In genomic region chr1:218496561-218496960, GRCh38 we compare ENCODE assay signal across 11 cellular contexts.
DNase-seq lines count a peak whose midpoint lies in the region; ATAC-seq and TF ChIP-seq lines count a peak whose summit lies in the region.
"Had no signal": no experiment of that assay in that cellular context is flagged by ENCODE, and none has a peak within 500 bp of the region (broad histone marks: within the 10 kb centered on the region; RNA-seq: fewer than 3 reads in every experiment).

No MANE protein-coding gene starts in this region.

- H3K9me3 ChIP-seq in RWPE2 (ENCODE audit: severe bottlenecking) (no peaks in the 10 kb centered on the region), gastrocnemius medialis (no peaks in the 10 kb centered on the region)
- H3K9me3 ChIP-seq: uterus had no signal

- ATAC-seq in RWPE2 (ENCODE audit: low read depth) (peak; percentile 95), gastrocnemius medialis (peak; percentile 75 to 87), GM19397 (IDR thresholded peaks at IDR 0.05; ENCODE audit: unreplicated experiment) (no peak), HG03159 (IDR thresholded peaks at IDR 0.05; ENCODE audit: unreplicated experiment) (no peak)
- ATAC-seq: natural killer cell had no signal

- no peak for TF ChIP-seq CTCF in RWPE2 (IDR thresholded peaks at IDR 0.05; ENCODE audit: poor library complexity, severe bottlenecking)
- TF ChIP-seq CTCF in gastrocnemius medialis (IDR thresholded peaks at IDR 0.05 in 4 of 5, conservative IDR thresholded peaks at IDR 0.05 in 1 of 5): no peak

- intact Hi-C loops in gastrocnemius medialis (cut with DNase I; ENCODE audit: low total_unique reads): no loop called here

- H3K4me1 ChIP-seq in RWPE2 (ENCODE audit: insufficient read depth, poor library complexity, severe bottlenecking) (peaks cover 32% of the 10 kb centered on the region), gastrocnemius medialis (peaks cover 14 to 34% of the 10 kb centered on the region in 2 donors)
- H3K4me1 ChIP-seq: uterus had no signal

- H3K36me3 ChIP-seq in RWPE2 (ENCODE audit: low read depth) (no peaks in the 10 kb centered on the region), gastrocnemius medialis (no peaks in the 10 kb centered on the region)
- H3K36me3 ChIP-seq: uterus had no signal

- peak; percentile 100 for DNase-seq in GM04503 (ENCODE audit: low read depth)
- DNase-seq in RWPE2 (ENCODE audit: low spot score): peak; percentile 63
- peak; percentile 99 for DNase-seq in fibroblast of peridontal ligament (ENCODE audit: extremely low read depth)
- DNase-seq in gastrocnemius medialis: peak in 1 of 2 donors; percentile 29
- no peak for DNase-seq in NCI-H1048 (lab: John Stamatoyannopoulos, UW)
- DNase-seq in activated naive CD4-positive, alpha-beta T cell (lab: John Stamatoyannopoulos, UW): no peak
- DNase-seq: GF-D8, natural killer cell, uterus had no signal

- in situ Hi-C loops in gastrocnemius medialis (cut with MboI; ENCODE audit: low sequenced_read_pairs in 4 of 4): no loop called here

- TF ChIP-seq POLR2A in gastrocnemius medialis (IDR thresholded peaks at IDR 0.05): no peak

- H3K27ac ChIP-seq in RWPE2 (ENCODE audit: poor library complexity, severe bottlenecking): peak overlapping the region; percentile 75
- H3K27ac ChIP-seq in gastrocnemius medialis: no peak overlapping the region
- H3K27ac ChIP-seq: uterus had no signal

- H3K27me3 ChIP-seq in RWPE2 (ENCODE audit: insufficient read depth, poor library complexity, severe bottlenecking) (no peaks in the 10 kb centered on the region), gastrocnemius medialis (no peaks in the 10 kb centered on the region)
- H3K27me3 ChIP-seq: uterus had no signal

- no peak overlapping the region for H3K4me3 ChIP-seq in RWPE2 (ENCODE audit: severe bottlenecking)
- no peak overlapping the region for H3K4me3 ChIP-seq in gastrocnemius medialis
- H3K4me3 ChIP-seq: uterus had no signal

Comparison
In these comparisons a context has a peak if more than half of its experiments do, and no peak if none do; other contexts are left out.
1. DNase-seq: peak in GM04503 (single experiment), RWPE2 (single experiment) and fibroblast of peridontal ligament (single experiment); none in NCI-H1048 (single experiment) and activated naive CD4-positive, alpha-beta T cell (0 of 4).
2. ATAC-seq: peak in RWPE2 (single experiment) and gastrocnemius medialis (2 of 2); none in GM19397 (single experiment) and HG03159 (single experiment).